In the genomic region with DNA sequence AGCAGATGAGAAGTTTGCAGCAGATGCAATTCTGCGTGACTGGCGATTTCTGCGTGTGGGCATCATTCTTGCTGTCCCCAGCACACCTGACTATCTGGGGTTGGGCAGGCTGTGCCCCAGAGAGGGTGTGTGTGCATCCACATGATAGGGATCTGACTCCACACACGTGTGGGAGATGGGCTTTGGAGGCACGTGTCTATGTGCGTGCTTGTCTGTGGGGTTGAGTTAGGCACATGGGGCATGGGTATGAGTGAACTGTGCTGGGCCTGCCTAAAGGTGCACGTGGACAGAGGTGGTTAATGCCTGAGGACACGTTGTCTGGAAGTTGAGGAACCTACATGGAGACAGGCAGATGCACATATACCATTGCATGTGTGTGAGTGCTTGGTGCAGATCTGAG, we compare ENCODE assay signal across 31 cellular contexts.
"Had no signal": no experiment of that assay in that cellular context is flagged by ENCODE, and none has a peak within 500 bp of the region (broad histone marks: within the 10 kb centered on the region; RNA-seq: fewer than 3 reads in every experiment).

No MANE protein-coding gene starts in this region.

- H3K4me1 ChIP-seq: left lung, lower lobe of right lung, parathyroid adenoma, psoas muscle, stomach, testis, thyroid gland, transverse colon, upper lobe of right lung, uterus had no signal

- H3K79me2 ChIP-seq: parathyroid adenoma had no signal

- H2AFZ ChIP-seq: parathyroid adenoma had no signal

- DNase-seq: hypothalamus; immature natural killer cell; kidney; left colon; left lung; lower lobe of right lung; mammary epithelial cell; mesendoderm; naive B cell; natural killer cell; nephron progenitor cell; occipital lobe; psoas muscle; stimulated activated CD4-positive, alpha-beta T cell treated with anti-CD3 and anti-CD28 coated beads, Interleukin-12 subunit alpha, Interleukin-12 subunit beta, amount 100 ng/mL, for 4 hours; stimulated activated CD4-positive, alpha-beta T cell treated with anti-CD3 and anti-CD28 coated beads, Interleukin-15, amount 100 ng/mL, for 24 hours; stimulated activated CD4-positive, alpha-beta T cell treated with anti-CD3 and anti-CD28 coated beads, Interleukin-2, amount 100 ng/mL, for 24 hours; stimulated activated CD4-positive, alpha-beta T cell treated with anti-CD3 and anti-CD28 coated beads, Interleukin-4, amount 100 ng/mL, for 1 hour; stimulated activated naive B cell treated with anti-CD40 and anti-IgM and Interleukin-4, amounts not matched to agents 10 μg/mL and 1 μg/mL and 100 μg/mL, for 72 hours; stimulated activated naive CD8-positive, alpha-beta T cell treated with anti-CD3 and anti-CD28 coated beads, Interleukin-15, Interleukin-2, amounts not matched to agents 100 U/mL and 50 U/mL, for 24 hours; stomach; testis; thyroid gland; transverse colon; upper lobe of right lung; uterus had no signal

- H3K4me1 Mint-ChIP-seq: immature natural killer cell; natural killer cell; stimulated activated naive B cell treated with anti-CD40 and anti-IgM and Interleukin-4, amounts not matched to agents 10 μg/mL and 1 μg/mL and 100 μg/mL, for 72 hours had no signal

- H3K4me3 Mint-ChIP-seq: immature natural killer cell; mesothelial cell of epicardium; naive B cell; natural killer cell; nephron progenitor cell; stimulated activated naive B cell treated with anti-CD40 and anti-IgM and Interleukin-4, amounts not matched to agents 10 μg/mL and 1 μg/mL and 100 μg/mL, for 72 hours had no signal

- H3K27ac ChIP-seq: left lung, lower lobe of right lung, neutrophil, parathyroid adenoma, psoas muscle, skin epidermis, stomach, testis, thyroid gland, transverse colon, upper lobe of right lung, uterus had no signal

- H3K27ac Mint-ChIP-seq: immature natural killer cell; mesothelial cell of epicardium; naive B cell; natural killer cell; nephron progenitor cell; stimulated activated naive B cell treated with anti-CD40 and anti-IgM and Interleukin-4, amounts not matched to agents 10 μg/mL and 1 μg/mL and 100 μg/mL, for 72 hours had no signal

- H3K9me3 ChIP-seq: left lung, lower lobe of right lung, neutrophil, psoas muscle, stomach, testis, thyroid gland, transverse colon, upper lobe of right lung, uterus had no signal

- H3K36me3 ChIP-seq: left lung, lower lobe of right lung, neutrophil, stomach, thyroid gland, transverse colon, upper lobe of right lung, uterus had no signal

- H3K36me3 Mint-ChIP-seq: immature natural killer cell; mesothelial cell of epicardium; naive B cell; natural killer cell; stimulated activated naive B cell treated with anti-CD40 and anti-IgM and Interleukin-4, amounts not matched to agents 10 μg/mL and 1 μg/mL and 100 μg/mL, for 72 hours had no signal

- ATAC-seq: left colon; left lung; lower lobe of right lung; natural killer cell; psoas muscle; sciatic nerve; stimulated activated naive B cell treated with anti-CD40 and anti-IgM and Interleukin-4, amounts not matched to agents 10 μg/mL and 1 μg/mL and 100 μg/mL, for 72 hours; stimulated activated naive CD8-positive, alpha-beta T cell treated with anti-CD3 and anti-CD28 coated beads, Interleukin-15, Interleukin-2, amounts not matched to agents 100 U/mL and 50 U/mL, for 24 hours had no signal

- H3K9ac ChIP-seq: parathyroid adenoma had no signal

- FAIRE-seq: islet of Langerhans, kidney had no signal

- H3K4me3 ChIP-seq: left lung, lower lobe of right lung, psoas muscle, skin epidermis, stomach, testis, thyroid gland, transverse colon, upper lobe of right lung, uterus had no signal

- H3K9me3 Mint-ChIP-seq: immature natural killer cell; mesothelial cell of epicardium; naive B cell; natural killer cell; nephron progenitor cell; stimulated activated naive B cell treated with anti-CD40 and anti-IgM and Interleukin-4, amounts not matched to agents 10 μg/mL and 1 μg/mL and 100 μg/mL, for 72 hours had no signal

- H3K27me3 ChIP-seq: testis had no signal
